8 cellular contexts compared by ENCODE assay signal in the genomic region with DNA sequence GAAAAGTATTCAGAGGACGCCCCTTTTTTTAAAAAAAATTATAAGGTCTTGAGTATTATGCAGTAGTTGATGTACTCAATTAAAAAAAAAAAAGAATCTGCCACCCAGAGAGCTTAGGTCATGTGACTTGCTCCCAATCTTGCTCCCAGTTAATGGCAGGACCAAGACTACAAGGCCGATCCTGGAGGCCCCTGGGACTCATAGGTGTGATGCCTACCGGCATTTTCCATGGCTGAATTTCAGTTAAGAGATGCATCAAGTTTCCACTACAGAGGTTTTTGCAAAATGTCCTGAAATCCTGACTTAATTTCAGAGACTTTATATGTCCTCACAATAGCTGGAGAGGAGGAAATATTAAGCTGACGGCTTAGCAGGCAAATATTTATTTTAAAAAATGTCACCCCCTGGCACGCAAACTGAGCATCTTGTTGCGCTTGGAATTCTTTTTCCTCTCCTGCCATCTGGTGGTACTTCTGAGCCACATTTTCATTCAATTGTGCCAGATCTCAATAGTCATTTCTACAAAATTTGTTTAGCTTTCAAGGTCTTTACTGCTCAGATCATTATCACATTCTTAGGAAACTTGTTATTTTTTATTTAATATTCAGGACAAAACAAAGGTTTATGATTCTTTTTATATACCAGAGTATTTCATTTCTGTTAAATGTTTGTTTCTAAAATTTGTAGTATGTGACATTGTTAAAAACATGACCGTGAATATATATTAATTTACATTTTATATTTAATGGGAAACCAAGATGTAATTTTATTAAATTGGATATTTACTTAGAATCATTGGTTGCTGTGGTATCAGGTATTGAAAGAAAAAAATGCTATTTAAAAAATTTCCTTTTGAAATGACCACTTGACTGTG.
A peak's percentile ranks its signal among the peaks of the same experiment; 100 is the strongest.
DNase-seq lines count a peak whose midpoint lies in the region; ATAC-seq and TF ChIP-seq lines count a peak whose summit lies in the region.

No MANE protein-coding gene starts in this region.

- H3K9me3 Mint-ChIP-seq in brain: peaks cover 0 to 3% (median 0%) of the 10 kb centered on the region in 5 experiments

- H3K4me1 ChIP-seq in lower lobe of right lung: no peaks in the 10 kb centered on the region

- DNase-seq in NCI-H2107 treated with DMSO at 0.1 percent for 48 hours (lab: John Stamatoyannopoulos, UW; ENCODE audit: unreplicated experiment) (peak; percentile 38), NCI-H2107 (lab: John Stamatoyannopoulos, UW) (no peak), NCI-H1417 treated with DMSO at 0.1 percent for 48 hours (lab: John Stamatoyannopoulos, UW) (peak; percentile 8), lower lobe of right lung (no peak), OCI-M2 (lab: John Stamatoyannopoulos, UW; ENCODE audit: unreplicated experiment) (no peak)
- no peak for DNase-seq in activated CD4-positive, CD25-positive, alpha-beta regulatory T cell treated with anti-CD3 and anti-CD28 coated beads, Interleukin-2, amount 50 U/mL, for 72 hours

- no peaks in the 10 kb centered on the region for H3K36me3 ChIP-seq in lower lobe of right lung

- H3K27me3 Mint-ChIP-seq in brain: peaks cover 6% of the 10 kb centered on the region

- no peak for ATAC-seq in lower lobe of right lung
- no peak for ATAC-seq in HG02798 (IDR thresholded peaks at IDR 0.05; ENCODE audit: poor library complexity, unreplicated experiment)

- TF ChIP-seq CTCF in brain (conservative IDR thresholded peaks at IDR 0.05): peak; percentile 84 to 86
- peak; percentile 56 for TF ChIP-seq CTCF in lower lobe of right lung (IDR thresholded peaks at IDR 0.05)

- no peaks in the 10 kb centered on the region for H3K27me3 ChIP-seq in lower lobe of right lung (ENCODE audit: low read depth)

- H3K9me3 ChIP-seq in lower lobe of right lung: no peaks in the 10 kb centered on the region

- no peak overlapping the region for H3K4me3 Mint-ChIP-seq in brain

- no peaks in the 10 kb centered on the region for H3K36me3 Mint-ChIP-seq in brain

- intact Hi-C loops in lower lobe of right lung (cut with DNase I): no loop called here

- H3K4me1 Mint-ChIP-seq in brain: peaks cover 10% of the 10 kb centered on the region

- peak overlapping the region in 1 of 5 experiments; percentile 22 for H3K27ac Mint-ChIP-seq in brain

- H3K4me3 ChIP-seq in lower lobe of right lung: no peak overlapping the region

- no peak overlapping the region for H3K27ac ChIP-seq in lower lobe of right lung

Comparison
In these comparisons a context has a peak if more than half of its experiments do, and no peak if none do; other contexts are left out.
1. DNase-seq: peak in NCI-H2107 treated with DMSO at 0.1 percent for 48 hours (single experiment) and NCI-H1417 treated with DMSO at 0.1 percent for 48 hours (single experiment); none in NCI-H2107 (single experiment), lower lobe of right lung (single experiment), activated CD4-positive, CD25-positive, alpha-beta regulatory T cell treated with anti-CD3 and anti-CD28 coated beads, Interleukin-2, amount 50 U/mL, for 72 hours (single experiment) and OCI-M2 (single experiment).